In genomic region chr17:75515523-75516254, GRCh38 we compare ENCODE assay signal across 1 cellular context.
TF ChIP-seq lines count a peak whose summit lies in the region.

A gene with protein sequence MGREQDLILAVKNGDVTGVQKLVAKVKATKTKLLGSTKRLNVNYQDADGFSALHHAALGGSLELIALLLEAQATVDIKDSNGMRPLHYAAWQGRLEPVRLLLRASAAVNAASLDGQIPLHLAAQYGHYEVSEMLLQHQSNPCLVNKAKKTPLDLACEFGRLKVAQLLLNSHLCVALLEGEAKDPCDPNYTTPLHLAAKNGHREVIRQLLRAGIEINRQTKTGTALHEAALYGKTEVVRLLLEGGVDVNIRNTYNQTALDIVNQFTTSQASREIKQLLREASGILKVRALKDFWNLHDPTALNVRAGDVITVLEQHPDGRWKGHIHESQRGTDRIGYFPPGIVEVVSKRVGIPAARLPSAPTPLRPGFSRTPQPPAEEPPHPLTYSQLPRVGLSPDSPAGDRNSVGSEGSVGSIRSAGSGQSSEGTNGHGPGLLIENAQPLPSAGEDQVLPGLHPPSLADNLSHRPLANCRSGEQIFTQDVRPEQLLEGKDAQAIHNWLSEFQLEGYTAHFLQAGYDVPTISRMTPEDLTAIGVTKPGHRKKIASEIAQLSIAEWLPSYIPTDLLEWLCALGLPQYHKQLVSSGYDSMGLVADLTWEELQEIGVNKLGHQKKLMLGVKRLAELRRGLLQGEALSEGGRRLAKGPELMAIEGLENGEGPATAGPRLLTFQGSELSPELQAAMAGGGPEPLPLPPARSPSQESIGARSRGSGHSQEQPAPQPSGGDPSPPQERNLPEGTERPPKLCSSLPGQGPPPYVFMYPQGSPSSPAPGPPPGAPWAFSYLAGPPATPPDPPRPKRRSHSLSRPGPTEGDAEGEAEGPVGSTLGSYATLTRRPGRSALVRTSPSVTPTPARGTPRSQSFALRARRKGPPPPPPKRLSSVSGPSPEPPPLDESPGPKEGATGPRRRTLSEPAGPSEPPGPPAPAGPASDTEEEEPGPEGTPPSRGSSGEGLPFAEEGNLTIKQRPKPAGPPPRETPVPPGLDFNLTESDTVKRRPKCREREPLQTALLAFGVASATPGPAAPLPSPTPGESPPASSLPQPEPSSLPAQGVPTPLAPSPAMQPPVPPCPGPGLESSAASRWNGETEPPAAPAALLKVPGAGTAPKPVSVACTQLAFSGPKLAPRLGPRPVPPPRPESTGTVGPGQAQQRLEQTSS (N-terminal part only) (minus strand): TSS chr17:75515537. CDS start chr17:75513804, 1,733 bp downstream.

TF ChIP-seq in HEK293, 187 proteins besides CTCF, POLR2A, EP300 and RAD21 (continued from another document and continues in another):
- TF ChIP-seq, protein P1, sequence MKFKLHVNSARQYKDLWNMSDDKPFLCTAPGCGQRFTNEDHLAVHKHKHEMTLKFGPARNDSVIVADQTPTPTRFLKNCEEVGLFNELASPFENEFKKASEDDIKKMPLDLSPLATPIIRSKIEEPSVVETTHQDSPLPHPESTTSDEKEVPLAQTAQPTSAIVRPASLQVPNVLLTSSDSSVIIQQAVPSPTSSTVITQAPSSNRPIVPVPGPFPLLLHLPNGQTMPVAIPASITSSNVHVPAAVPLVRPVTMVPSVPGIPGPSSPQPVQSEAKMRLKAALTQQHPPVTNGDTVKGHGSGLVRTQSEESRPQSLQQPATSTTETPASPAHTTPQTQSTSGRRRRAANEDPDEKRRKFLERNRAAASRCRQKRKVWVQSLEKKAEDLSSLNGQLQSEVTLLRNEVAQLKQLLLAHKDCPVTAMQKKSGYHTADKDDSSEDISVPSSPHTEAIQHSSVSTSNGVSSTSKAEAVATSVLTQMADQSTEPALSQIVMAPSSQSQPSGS (tag by site-specific recombination; IDR thresholded peaks at IDR 0.05; ENCODE audit: low read depth): no peak
- no peak for TF ChIP-seq SCRT1 (tag by site-specific recombination; IDR thresholded peaks at IDR 0.05; ENCODE audit: borderline replicate concordance)
- peak; percentile 85 for TF ChIP-seq ZNF335 (tag by site-specific recombination; conservative IDR thresholded peaks at IDR 0.05)
- 0 out of 2 replicates have a peak, but pooled peaks have one; percentile 43 for TF ChIP-seq ZNF223 (tag by site-specific recombination; IDR thresholded peaks at IDR 0.05)
- 0 out of 2 replicates have a peak, but pooled peaks have one; percentile 8 for TF ChIP-seq ZNF366 (tag by site-specific recombination; conservative IDR thresholded peaks at IDR 0.05)
- peak; percentile 57 for TF ChIP-seq SP3 (tag by site-specific recombination; IDR thresholded peaks at IDR 0.05)
- peak; percentile 18 for TF ChIP-seq GLI4 (tag by site-specific recombination; IDR thresholded peaks at IDR 0.05)
- TF ChIP-seq ZFP37 (tag by site-specific recombination; IDR thresholded peaks at IDR 0.05): peak; percentile 82
- peak; percentile 42; the same call in 1 of the 2 replicates for TF ChIP-seq ZNF585B (tag by site-specific recombination; IDR thresholded peaks at IDR 0.05)
- TF ChIP-seq, protein P2, sequence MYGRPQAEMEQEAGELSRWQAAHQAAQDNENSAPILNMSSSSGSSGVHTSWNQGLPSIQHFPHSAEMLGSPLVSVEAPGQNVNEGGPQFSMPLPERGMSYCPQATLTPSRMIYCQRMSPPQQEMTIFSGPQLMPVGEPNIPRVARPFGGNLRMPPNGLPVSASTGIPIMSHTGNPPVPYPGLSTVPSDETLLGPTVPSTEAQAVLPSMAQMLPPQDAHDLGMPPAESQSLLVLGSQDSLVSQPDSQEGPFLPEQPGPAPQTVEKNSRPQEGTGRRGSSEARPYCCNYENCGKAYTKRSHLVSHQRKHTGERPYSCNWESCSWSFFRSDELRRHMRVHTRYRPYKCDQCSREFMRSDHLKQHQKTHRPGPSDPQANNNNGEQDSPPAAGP (tag by site-specific recombination; IDR thresholded peaks at IDR 0.05): peak; percentile 71; the same call in 1 of the 2 replicates
- TF ChIP-seq SETDB1 (IDR thresholded peaks at IDR 0.05; ENCODE audit: insufficient read length, low read length): no peak
- TF ChIP-seq ZNF558 (tag by site-specific recombination; IDR thresholded peaks at IDR 0.05): no peak
- peak; percentile 26; the same call in 1 of the 2 replicates for TF ChIP-seq ZIC2 (tag by site-specific recombination; IDR thresholded peaks at IDR 0.05)
- TF ChIP-seq ZNF658 (tag by site-specific recombination; IDR thresholded peaks at IDR 0.05): peak; percentile 52; the same call in 1 of the 2 replicates
- TF ChIP-seq HIC1 (tag by site-specific recombination; IDR thresholded peaks at IDR 0.05): peak; percentile 74
- TF ChIP-seq ZNF639 (tag by site-specific recombination; IDR thresholded peaks at IDR 0.05): 0 out of 2 replicates have a peak, but pooled peaks have one; percentile 13
- TF ChIP-seq ZNF132 (tag by site-specific recombination; IDR thresholded peaks at IDR 0.05; ENCODE audit: borderline replicate concordance): no peak
- peak; percentile 24; the same call in 1 of the 2 replicates for TF ChIP-seq ZNF707 (tag by site-specific recombination; IDR thresholded peaks at IDR 0.05)
- peak; percentile 70 for TF ChIP-seq SP7 (tag by site-specific recombination; IDR thresholded peaks at IDR 0.05)
- TF ChIP-seq, protein P3, sequence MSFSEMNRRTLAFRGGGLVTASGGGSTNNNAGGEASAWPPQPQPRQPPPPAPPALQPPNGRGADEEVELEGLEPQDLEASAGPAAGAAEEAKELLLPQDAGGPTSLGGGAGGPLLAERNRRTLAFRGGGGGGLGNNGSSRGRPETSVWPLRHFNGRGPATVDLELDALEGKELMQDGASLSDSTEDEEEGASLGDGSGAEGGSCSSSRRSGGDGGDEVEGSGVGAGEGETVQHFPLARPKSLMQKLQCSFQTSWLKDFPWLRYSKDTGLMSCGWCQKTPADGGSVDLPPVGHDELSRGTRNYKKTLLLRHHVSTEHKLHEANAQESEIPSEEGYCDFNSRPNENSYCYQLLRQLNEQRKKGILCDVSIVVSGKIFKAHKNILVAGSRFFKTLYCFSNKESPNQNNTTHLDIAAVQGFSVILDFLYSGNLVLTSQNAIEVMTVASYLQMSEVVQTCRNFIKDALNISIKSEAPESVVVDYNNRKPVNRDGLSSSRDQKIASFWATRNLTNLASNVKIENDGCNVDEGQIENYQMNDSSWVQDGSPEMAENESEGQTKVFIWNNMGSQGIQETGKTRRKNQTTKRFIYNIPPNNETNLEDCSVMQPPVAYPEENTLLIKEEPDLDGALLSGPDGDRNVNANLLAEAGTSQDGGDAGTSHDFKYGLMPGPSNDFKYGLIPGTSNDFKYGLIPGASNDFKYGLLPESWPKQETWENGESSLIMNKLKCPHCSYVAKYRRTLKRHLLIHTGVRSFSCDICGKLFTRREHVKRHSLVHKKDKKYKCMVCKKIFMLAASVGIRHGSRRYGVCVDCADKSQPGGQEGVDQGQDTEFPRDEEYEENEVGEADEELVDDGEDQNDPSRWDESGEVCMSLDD (tag by site-specific recombination; IDR thresholded peaks at IDR 0.05): peak; percentile 98
- no peak for TF ChIP-seq ZNF311 (tag by site-specific recombination; IDR thresholded peaks at IDR 0.05; ENCODE audit: borderline replicate concordance)
- peak; percentile 90 for TF ChIP-seq EGR2 (tag by site-specific recombination; IDR thresholded peaks at IDR 0.05; ENCODE audit: low read depth)
- no peak for TF ChIP-seq ZNF175 (tag by site-specific recombination; IDR thresholded peaks at IDR 0.05)
- peak; percentile 91 for TF ChIP-seq ZBTB26 (tag by site-specific recombination; optimal IDR thresholded peaks at IDR 0.05)
- TF ChIP-seq ZNF239 (tag by site-specific recombination; IDR thresholded peaks at IDR 0.05): no peak
- TF ChIP-seq ZNF843 (tag by site-specific recombination; IDR thresholded peaks at IDR 0.05): no peak; the same call in 1 of the 2 replicates
- peak; percentile 91 for TF ChIP-seq ZBTB48 (tag by site-specific recombination; IDR thresholded peaks at IDR 0.05)
- no peak for TF ChIP-seq KLF7 (tag by site-specific recombination; IDR thresholded peaks at IDR 0.05; ENCODE audit: borderline replicate concordance)
- TF ChIP-seq ZNF221 (tag by site-specific recombination; IDR thresholded peaks at IDR 0.05; ENCODE audit: borderline replicate concordance): no peak
- peak; percentile 37; the same call in 1 of the 2 replicates for TF ChIP-seq KLF1 (tag by site-specific recombination; IDR thresholded peaks at IDR 0.05)
- TF ChIP-seq ZNF391 (tag by site-specific recombination; IDR thresholded peaks at IDR 0.05; ENCODE audit: borderline replicate concordance, low read depth): peak; percentile 51
- peak; percentile 28; the same call in 1 of the 2 replicates for TF ChIP-seq ZNF10 (tag by site-specific recombination; IDR thresholded peaks at IDR 0.05)
- TF ChIP-seq ZNF416 (tag by site-specific recombination; IDR thresholded peaks at IDR 0.05): no peak
- peak; percentile 54 for TF ChIP-seq ZNF341 (tag by site-specific recombination; IDR thresholded peaks at IDR 0.05; ENCODE audit: low read depth)
- TF ChIP-seq HOXD13 (CRISPR knock-in tag; IDR thresholded peaks at IDR 0.05; ENCODE audit: borderline replicate concordance): no peak
- no peak for TF ChIP-seq ZNF776 (tag by site-specific recombination; IDR thresholded peaks at IDR 0.05; ENCODE audit: borderline replicate concordance)
- TF ChIP-seq ZNF184 (tag by site-specific recombination; IDR thresholded peaks at IDR 0.05): 0 out of 2 replicates have a peak, but pooled peaks have one; percentile 17
- TF ChIP-seq OSR2 (tag by site-specific recombination; IDR thresholded peaks at IDR 0.05): no peak
- TF ChIP-seq ZFP41 (tag by site-specific recombination; IDR thresholded peaks at IDR 0.05; ENCODE audit: borderline replicate concordance): no peak
- TF ChIP-seq ZNF600 (tag by site-specific recombination; IDR thresholded peaks at IDR 0.05): peak; percentile 82
- TF ChIP-seq SP2 (tag by site-specific recombination; IDR thresholded peaks at IDR 0.05): peak; percentile 94
- TF ChIP-seq, protein P4, sequence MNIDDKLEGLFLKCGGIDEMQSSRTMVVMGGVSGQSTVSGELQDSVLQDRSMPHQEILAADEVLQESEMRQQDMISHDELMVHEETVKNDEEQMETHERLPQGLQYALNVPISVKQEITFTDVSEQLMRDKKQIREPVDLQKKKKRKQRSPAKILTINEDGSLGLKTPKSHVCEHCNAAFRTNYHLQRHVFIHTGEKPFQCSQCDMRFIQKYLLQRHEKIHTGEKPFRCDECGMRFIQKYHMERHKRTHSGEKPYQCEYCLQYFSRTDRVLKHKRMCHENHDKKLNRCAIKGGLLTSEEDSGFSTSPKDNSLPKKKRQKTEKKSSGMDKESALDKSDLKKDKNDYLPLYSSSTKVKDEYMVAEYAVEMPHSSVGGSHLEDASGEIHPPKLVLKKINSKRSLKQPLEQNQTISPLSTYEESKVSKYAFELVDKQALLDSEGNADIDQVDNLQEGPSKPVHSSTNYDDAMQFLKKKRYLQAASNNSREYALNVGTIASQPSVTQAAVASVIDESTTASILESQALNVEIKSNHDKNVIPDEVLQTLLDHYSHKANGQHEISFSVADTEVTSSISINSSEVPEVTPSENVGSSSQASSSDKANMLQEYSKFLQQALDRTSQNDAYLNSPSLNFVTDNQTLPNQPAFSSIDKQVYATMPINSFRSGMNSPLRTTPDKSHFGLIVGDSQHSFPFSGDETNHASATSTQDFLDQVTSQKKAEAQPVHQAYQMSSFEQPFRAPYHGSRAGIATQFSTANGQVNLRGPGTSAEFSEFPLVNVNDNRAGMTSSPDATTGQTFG (tag by site-specific recombination; IDR thresholded peaks at IDR 0.05; ENCODE audit: borderline replicate concordance): no peak
- TF ChIP-seq GLIS1 (tag by site-specific recombination; IDR thresholded peaks at IDR 0.05): peak; percentile 69
- TF ChIP-seq ZNF785 (tag by site-specific recombination; IDR thresholded peaks at IDR 0.05): peak; percentile 12; the same call in 1 of the 2 replicates
- peak; percentile 68; the same call in 1 of the 2 replicates for TF ChIP-seq BCL11A (tag by site-specific recombination; IDR thresholded peaks at IDR 0.05; ENCODE audit: low read depth)
- no peak for TF ChIP-seq ZNF747 (tag by site-specific recombination; IDR thresholded peaks at IDR 0.05)
- peak; percentile 75 for TF ChIP-seq KLF16 (tag by site-specific recombination; IDR thresholded peaks at IDR 0.05)
- TF ChIP-seq ZBTB20 (tag by site-specific recombination; IDR thresholded peaks at IDR 0.05): peak; percentile 45
